17 cellular contexts compared by ENCODE assay signal in the genomic region with DNA sequence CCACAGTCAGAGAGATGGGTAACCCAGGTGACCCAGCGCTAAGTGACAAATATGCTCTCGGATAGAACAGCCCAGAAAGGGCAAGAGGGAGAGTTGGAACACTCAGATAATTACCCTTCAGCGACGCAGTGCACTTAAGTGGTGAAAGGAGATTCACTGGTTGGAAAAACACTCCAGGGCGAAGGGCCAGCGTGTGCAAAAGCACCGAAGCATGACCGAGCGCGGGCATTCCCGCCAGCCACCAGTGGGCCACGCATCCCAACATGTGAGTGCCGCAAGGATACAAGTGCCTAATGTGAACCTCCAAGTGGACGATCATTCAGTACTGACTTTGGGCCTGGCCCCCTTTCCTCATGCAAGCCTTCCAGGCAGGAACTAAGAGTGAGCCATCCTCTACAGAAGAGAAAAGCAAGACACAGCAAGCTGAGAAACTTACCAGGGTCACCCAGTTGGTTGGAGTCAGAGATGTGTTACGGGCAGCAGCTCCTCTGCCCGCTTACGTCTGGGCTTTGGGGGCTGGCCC.
A peak's percentile ranks its signal among the peaks of the same experiment; 100 is the strongest.
DNase-seq lines count a peak whose midpoint lies in the region; ATAC-seq and TF ChIP-seq lines count a peak whose summit lies in the region.
"Had no signal": no experiment of that assay in that cellular context is flagged by ENCODE, and none has a peak within 500 bp of the region (broad histone marks: within the 10 kb centered on the region; RNA-seq: fewer than 3 reads in every experiment).

No MANE protein-coding gene starts in this region.

- intact Hi-C loops in sigmoid colon (cut with DNase I): no loop called here

- DNase-seq in NCI-H1092 (lab: John Stamatoyannopoulos, UW) (peak; percentile 17), NCI-H1092 treated with DMSO at 0.1 percent for 48 hours (lab: John Stamatoyannopoulos, UW) (no peak), ecto neural progenitor cell (ENCODE audit: low spot score) (peak; percentile 39), mesenteric fat pad (ENCODE audit: low spot score) (peak; percentile 79), sigmoid colon (peak; percentile 40), glomerular visceral epithelial cell (ENCODE audit: extremely low spot score) (no peak)
- no peak for DNase-seq in stimulated activated CD4-positive, alpha-beta T cell treated with anti-CD3 and anti-CD28 coated beads, Interleukin-4, amount 100 ng/mL, for 24 hours
- DNase-seq: CD8-positive, alpha-beta T cell; COR-L47; DMS153; DMS79 treated with DMSO at 0.1 percent for 48 hours; EL; GOT3; HCEC 1CT; HFFc6 had no signal

- TF ChIP-seq CTCF in sigmoid colon (IDR thresholded peaks at IDR 0.05): no peak

- no peak overlapping the region for H3K4me3 ChIP-seq in sigmoid colon

- TF ChIP-seq EP300 in sigmoid colon (IDR thresholded peaks at IDR 0.05): no peak

- H3K4me1 ChIP-seq in sigmoid colon: no peaks in the 10 kb centered on the region

- H3K36me3 ChIP-seq in sigmoid colon: no peaks in the 10 kb centered on the region

- 94 to 96% methylated on average over 17 of the region's 17 CpGs for WGBS in sigmoid colon, 2 donors

- no peak for ATAC-seq in HG02759 (IDR thresholded peaks at IDR 0.05; ENCODE audit: unreplicated experiment)
- ATAC-seq: CD8-positive, alpha-beta T cell had no signal

- no peak overlapping the region for H3K27ac ChIP-seq in sigmoid colon
- H3K27ac ChIP-seq: 22Rv1 had no signal

- peaks cover 0 to 72% (median 40%) of the 10 kb centered on the region in 3 donors for H3K27me3 ChIP-seq in sigmoid colon

- TF ChIP-seq POLR2A in sigmoid colon (IDR thresholded peaks at IDR 0.05): no peak

- peaks cover 0 to 4% (median 0%) of the 10 kb centered on the region in 4 donors for H3K9me3 ChIP-seq in sigmoid colon

Comparison
In these comparisons a context has a peak if more than half of its experiments do, and no peak if none do; other contexts are left out.
1. DNase-seq: peak in NCI-H1092 (single experiment), ecto neural progenitor cell (single experiment), mesenteric fat pad (single experiment) and sigmoid colon (single experiment); none in NCI-H1092 treated with DMSO at 0.1 percent for 48 hours (single experiment), glomerular visceral epithelial cell (single experiment) and stimulated activated CD4-positive, alpha-beta T cell treated with anti-CD3 and anti-CD28 coated beads, Interleukin-4, amount 100 ng/mL, for 24 hours (single experiment).